25 cellular contexts compared by ENCODE assay signal in the genomic region with DNA sequence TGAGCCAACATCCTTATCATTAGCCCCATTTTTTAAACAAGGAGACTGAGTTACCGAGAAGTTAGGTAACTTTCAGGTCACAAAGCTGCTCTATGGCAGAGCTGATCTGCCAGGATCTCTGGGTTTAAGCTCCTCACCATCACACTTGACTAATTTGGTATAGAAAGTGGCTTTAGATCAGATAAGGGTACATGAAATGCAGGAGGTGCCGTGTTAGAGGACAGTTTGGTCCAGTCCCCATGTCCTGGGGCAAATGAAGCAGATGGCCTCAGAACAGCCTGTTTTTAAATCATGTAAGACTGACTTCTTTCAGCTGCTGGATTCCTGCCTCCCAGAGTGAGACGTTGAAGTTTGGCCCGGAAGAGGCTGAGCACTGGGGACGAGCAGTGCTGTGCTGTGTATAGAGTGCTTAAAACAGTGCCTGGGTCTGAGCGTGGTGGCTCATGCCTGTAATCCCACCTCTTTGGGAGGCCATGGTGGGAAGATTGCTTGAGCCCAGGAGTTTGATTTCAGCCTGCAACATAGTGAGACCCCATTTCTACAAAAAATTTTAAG.
"Had no signal": no experiment of that assay in that cellular context is flagged by ENCODE, and none has a peak within 500 bp of the region (broad histone marks: within the 10 kb centered on the region; RNA-seq: fewer than 3 reads in every experiment).

No MANE protein-coding gene starts in this region.

- H3K4me3 Mint-ChIP-seq: activated CD4-positive, alpha-beta T cell treated with anti-CD3 and anti-CD28 coated beads for 36 hours; activated CD8-positive, alpha-beta T cell treated with anti-CD3 and anti-CD28 coated beads, Interleukin-2, amount 10 ng/mL, durations not matched to agents 7 days and 5 days; activated T-cell treated with anti-CD3 and anti-CD28 coated beads, Interleukin-2, amount 50 U/mL, for 24 hours; dendritic cell treated with granulocyte-macrophage colony-stimulating factor and Interleukin-4, amounts not matched to agents 40 ng/mL and 50 ng/mL, for 4 days; nephron; T-helper 2 cell treated with Interferon-gamma antibody and Interleukin-4, amounts not matched to agents 5 μg/mL and 100 μg/mL, for 36 hours had no signal

- H3K27ac Mint-ChIP-seq: activated CD4-positive, alpha-beta T cell treated with anti-CD3 and anti-CD28 coated beads for 36 hours; activated CD8-positive, alpha-beta T cell treated with anti-CD3 and anti-CD28 coated beads, Interleukin-2, amount 10 ng/mL, durations not matched to agents 7 days and 5 days; activated T-cell treated with anti-CD3 and anti-CD28 coated beads, Interleukin-2, amount 50 U/mL, for 24 hours; dendritic cell treated with granulocyte-macrophage colony-stimulating factor and Interleukin-4, amounts not matched to agents 40 ng/mL and 50 ng/mL, for 4 days; nephron; progenitor cell of endocrine pancreas; T-helper 2 cell treated with Interferon-gamma antibody and Interleukin-4, amounts not matched to agents 5 μg/mL and 100 μg/mL, for 36 hours had no signal

- DNase-seq: activated CD4-positive, alpha-beta T cell treated with anti-CD3 and anti-CD28 coated beads for 36 hours; activated CD4-positive, CD25-positive, alpha-beta regulatory T cell; activated CD8-positive, alpha-beta T cell treated with anti-CD3 and anti-CD28 coated beads, Interleukin-2, amount 10 ng/mL, durations not matched to agents 7 days and 5 days; activated naive CD4-positive, alpha-beta T cell; activated T-cell treated with anti-CD3 and anti-CD28 coated beads, Interleukin-2, amount 50 U/mL, for 24 hours; central memory CD4-positive, alpha-beta T cell; esophagus squamous epithelium; foreskin melanocyte; heart right ventricle; left lung; mucosa of descending colon; ovary; small intestine; stimulated activated CD4-positive, alpha-beta T cell treated with anti-CD3 and anti-CD28 coated beads, Interleukin-4, amount 100 ng/mL, for 4 hours; stimulated activated CD8-positive, alpha-beta memory T cell treated with anti-CD3 and anti-CD28 coated beads, Interleukin-4, amount 100 ng/mL, for 48 hours; stimulated activated naive CD4-positive, alpha-beta T cell treated with Interleukin-2 at 50 U/mL for 16 hours; T-helper 1 cell; transverse colon had no signal

- H3K9me3 Mint-ChIP-seq: activated naive CD4-positive, alpha-beta T cell treated with anti-CD3 and anti-CD28 coated beads, Interleukin-2, amount 50 U/mL, for 72 hours; activated T-cell treated with anti-CD3 and anti-CD28 coated beads, Interleukin-2, amount 50 U/mL, for 24 hours; dendritic cell treated with granulocyte-macrophage colony-stimulating factor and Interleukin-4, amounts not matched to agents 40 ng/mL and 50 ng/mL, for 4 days; nephron; T-helper 2 cell treated with Interferon-gamma antibody and Interleukin-4, amounts not matched to agents 5 μg/mL and 100 μg/mL, for 36 hours had no signal

- H3K4me1 Mint-ChIP-seq: nephron had no signal

- ATAC-seq: activated CD4-positive, alpha-beta T cell treated with anti-CD3 and anti-CD28 coated beads for 36 hours; activated CD8-positive, alpha-beta T cell treated with anti-CD3 and anti-CD28 coated beads, Interleukin-2, amount 10 ng/mL, durations not matched to agents 7 days and 5 days; activated naive CD4-positive, alpha-beta T cell treated with anti-CD3 and anti-CD28 coated beads, Interleukin-2, amount 50 U/mL, for 72 hours; heart right ventricle; left lung; mucosa of descending colon; sciatic nerve had no signal

- H3K36me3 Mint-ChIP-seq: activated naive CD4-positive, alpha-beta T cell treated with anti-CD3 and anti-CD28 coated beads, Interleukin-2, amount 50 U/mL, for 72 hours had no signal

- H3K27me3 Mint-ChIP-seq: activated CD4-positive, alpha-beta T cell treated with anti-CD3 and anti-CD28 coated beads for 36 hours; activated T-cell treated with anti-CD3 and anti-CD28 coated beads, Interleukin-2, amount 50 U/mL, for 24 hours; dendritic cell treated with granulocyte-macrophage colony-stimulating factor and Interleukin-4, amounts not matched to agents 40 ng/mL and 50 ng/mL, for 4 days had no signal

- H3K27ac ChIP-seq: breast epithelium, esophagus squamous epithelium, heart right ventricle, left lung, ovary, transverse colon had no signal
